In genomic region chr17:56926270-56926669, GRCh38 we compare ENCODE assay signal across 1 cellular context.
TF ChIP-seq lines count a peak whose summit lies in the region.

No MANE protein-coding gene starts in this region.

TF ChIP-seq in GM23338, 12 proteins besides CTCF, POLR2A, EP300 and RAD21 (continued from another document):
- TF ChIP-seq REST (IDR thresholded peaks at IDR 0.05; ENCODE audit: unreplicated experiment) (no peak), EZH2phosphoT487 (IDR thresholded peaks at IDR 0.05; ENCODE audit: unreplicated experiment) (no peak), NANOG (IDR thresholded peaks at IDR 0.05; ENCODE audit: borderline replicate concordance) (no peak), JUNB (IDR thresholded peaks at IDR 0.05; ENCODE audit: unreplicated experiment) (no peak)
TF ChIP-seq in GM23338: peak in this region for 0.
